9 cellular contexts compared by ENCODE assay signal in the genomic region with DNA sequence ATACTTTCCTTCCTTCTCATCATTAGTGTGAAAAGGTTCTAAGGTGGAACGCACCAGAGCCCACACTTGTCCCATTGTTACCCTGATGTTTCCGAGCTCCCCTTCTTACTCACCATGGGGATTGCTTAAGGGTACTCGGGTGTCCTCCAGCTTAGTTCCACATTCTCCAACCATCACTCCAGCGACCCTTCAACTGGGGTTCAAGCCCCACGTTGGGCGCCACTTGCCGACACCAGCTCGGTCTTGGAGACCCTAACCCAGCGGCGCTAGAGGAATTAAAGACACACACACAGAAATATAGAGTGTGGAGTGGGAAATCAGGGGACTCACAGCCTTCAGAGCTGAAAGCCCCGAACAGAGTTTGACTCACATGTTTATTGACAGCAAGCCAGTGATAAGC. TPM values are rescaled to one million over a fixed set of nuclear protein-coding genes. Genes with fewer than 3 reads are reported as not detected.
"Had no signal": no experiment of that assay in that cellular context is flagged by ENCODE, and none has a peak within 500 bp of the region (broad histone marks: within the 10 kb centered on the region; RNA-seq: fewer than 3 reads in every experiment).

No MANE protein-coding gene starts in this region.

RNA-seq across cellular contexts. Expression of gene GNGT2, which starts 34.4 kb away (rescaled TPM):
- total RNA-seq: LHCN-M2, MCF 10A, NCI-H460, SK-MEL-5 had no signal

RNA-seq across cellular contexts. Expression of gene ABI3, which starts 34.5 kb away (rescaled TPM):
- total RNA-seq: LHCN-M2, MCF 10A, NCI-H460, PC-9, SK-MEL-5 had no signal

RNA-seq across cellular contexts. Expression of gene B4GALNT2, which starts 43.4 kb away (rescaled TPM):
- total RNA-seq: LHCN-M2, NCI-H460, OCI-LY7, PC-9, Right ventricle myocardium inferior, RPMI7951, SJCRH30, SK-MEL-5 had no signal

RNA-seq across cellular contexts. Expression of gene PHOSPHO1, which starts 54.6 kb away (rescaled TPM):
- total RNA-seq: MCF 10A, NCI-H460, OCI-LY7, PC-9, SJCRH30 had no signal
